ENCODE assay signal across 10 cellular contexts in the genomic region with DNA sequence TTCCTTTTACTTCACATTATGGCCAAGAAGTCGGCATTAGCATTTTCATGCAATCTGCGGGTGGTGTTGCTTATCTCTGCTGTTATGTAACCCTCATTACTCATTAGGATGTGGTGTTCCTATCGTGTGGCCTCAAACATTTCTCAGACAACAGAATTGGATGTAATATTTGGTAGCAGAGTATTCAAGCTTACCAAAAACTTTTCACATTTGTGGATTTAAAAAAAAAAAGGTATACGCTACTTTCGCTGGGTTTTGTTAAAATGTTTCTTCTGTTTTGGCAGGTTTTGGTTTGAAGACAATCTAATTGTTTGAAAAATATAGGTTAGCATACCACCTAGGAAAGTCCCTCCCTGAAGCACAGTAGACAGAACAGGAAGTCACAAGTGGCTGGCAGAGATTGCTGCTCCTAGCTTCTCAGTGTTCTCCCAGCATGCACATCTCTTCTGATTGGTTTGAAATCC.
A peak's percentile ranks its signal among the peaks of the same experiment; 100 is the strongest.
DNase-seq lines count a peak whose midpoint lies in the region; ATAC-seq and TF ChIP-seq lines count a peak whose summit lies in the region.
"Had no signal": no experiment of that assay in that cellular context is flagged by ENCODE, and none has a peak within 500 bp of the region (broad histone marks: within the 10 kb centered on the region; RNA-seq: fewer than 3 reads in every experiment).

No MANE protein-coding gene starts in this region.

- H3K4me3 Mint-ChIP-seq in immature natural killer cell = peak overlapping the region; percentile 19 to 63 (median 62)
- H3K4me3 Mint-ChIP-seq: brain had no signal

- peak; percentile 73 for ATAC-seq in HG02870 (IDR thresholded peaks at IDR 0.05; ENCODE audit: unreplicated experiment)

- peaks cover 0 to 4% (median 1%) of the 10 kb centered on the region in 3 donors for H3K27me3 Mint-ChIP-seq in immature natural killer cell (ENCODE audit: low read depth in 3 of 3)

- H3K4me1 Mint-ChIP-seq in immature natural killer cell = peaks cover 29 to 39% of the 10 kb centered on the region in 2 donors

- H3K27ac Mint-ChIP-seq in immature natural killer cell = peak overlapping the region; percentile 61 to 92 (median 76)

- no peak for TF ChIP-seq CTCF in GM13977 (IDR thresholded peaks at IDR 0.05; ENCODE audit: extremely low read depth, insufficient read depth, missing control alignments)

- peaks cover 0 to 6% (median 3%) of the 10 kb centered on the region in 3 donors for H3K36me3 Mint-ChIP-seq in immature natural killer cell
- H3K36me3 Mint-ChIP-seq: brain had no signal

- DNase-seq in GM13977 (ENCODE audit: low spot score) = peak; percentile 21
- DNase-seq in activated CD4-positive, alpha-beta T cell treated with anti-CD3 and anti-CD28 coated beads for 48 hours = peak; percentile 9
- peak; percentile 53 to 62 (median 58) for DNase-seq in immature natural killer cell
- no peak for DNase-seq in NCI-H187 treated with DMSO at 0.1 percent for 48 hours (lab: John Stamatoyannopoulos, UW)
- no peak for DNase-seq in hippocampal formation (lab: John Stamatoyannopoulos, UW)
- DNase-seq in NCI-H2107 treated with DMSO at 0.1 percent for 48 hours (lab: John Stamatoyannopoulos, UW; ENCODE audit: unreplicated experiment) = no peak
- no peak for DNase-seq in HT-29 (ENCODE audit: low spot score)
- DNase-seq: NCI-H2171 had no signal

- in situ Hi-C loops in GM13977 (cut with MboI; ENCODE audit: low pct_unique_long_range_greater_than_20kb, low sequenced_read_pairs, unreplicated experiment) = no loop called here

- no peaks in the 10 kb centered on the region for H3K9me3 Mint-ChIP-seq in immature natural killer cell

Comparison
In these comparisons a context has a peak if more than half of its experiments do, and no peak if none do; other contexts are left out.
1. DNase-seq: peak in GM13977 (single experiment), activated CD4-positive, alpha-beta T cell treated with anti-CD3 and anti-CD28 coated beads for 48 hours (single experiment) and immature natural killer cell (3 of 3); none in NCI-H187 treated with DMSO at 0.1 percent for 48 hours (single experiment), hippocampal formation (0 of 2), NCI-H2107 treated with DMSO at 0.1 percent for 48 hours (single experiment) and HT-29 (single experiment).